1 cellular context compared by ENCODE assay signal in the genomic region with DNA sequence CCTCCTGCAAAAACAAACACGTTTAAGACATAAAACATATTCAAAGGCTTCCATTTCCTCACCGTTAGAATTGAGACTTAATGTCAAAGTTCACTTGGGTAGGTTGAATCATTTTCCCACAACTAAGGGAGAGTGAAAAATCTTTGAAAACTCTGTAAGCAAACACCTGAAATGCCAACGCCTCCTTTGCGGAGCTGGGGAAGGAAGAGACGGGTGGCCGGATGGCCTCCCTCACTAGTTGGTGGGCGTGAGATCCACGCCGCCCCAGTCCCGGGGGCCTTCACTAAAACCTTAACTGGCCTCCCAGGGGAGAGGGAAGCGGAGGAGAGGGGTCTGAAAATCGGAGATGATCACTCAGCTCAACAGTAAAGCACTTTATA.
TF ChIP-seq lines count a peak whose summit lies in the region.

No MANE protein-coding gene starts in this region.

TF ChIP-seq in GM23338, 12 proteins besides CTCF, POLR2A, EP300 and RAD21 (continued from another document):
- TF ChIP-seq ZNF114 (CRISPR knock-in tag; IDR thresholded peaks at IDR 0.05) (no peak), JUNB (IDR thresholded peaks at IDR 0.05; ENCODE audit: unreplicated experiment) (no peak), ZNF331 (CRISPR knock-in tag; IDR thresholded peaks at IDR 0.05; ENCODE audit: low read depth) (no peak), EZH2phosphoT487 (IDR thresholded peaks at IDR 0.05; ENCODE audit: unreplicated experiment) (no peak), POLR2AphosphoS5 (IDR thresholded peaks at IDR 0.05; ENCODE audit: low read depth) (no peak), REST (IDR thresholded peaks at IDR 0.05; ENCODE audit: unreplicated experiment) (no peak), NANOG (IDR thresholded peaks at IDR 0.05; ENCODE audit: borderline replicate concordance) (no peak)
- TF ChIP-seq, protein P1, sequence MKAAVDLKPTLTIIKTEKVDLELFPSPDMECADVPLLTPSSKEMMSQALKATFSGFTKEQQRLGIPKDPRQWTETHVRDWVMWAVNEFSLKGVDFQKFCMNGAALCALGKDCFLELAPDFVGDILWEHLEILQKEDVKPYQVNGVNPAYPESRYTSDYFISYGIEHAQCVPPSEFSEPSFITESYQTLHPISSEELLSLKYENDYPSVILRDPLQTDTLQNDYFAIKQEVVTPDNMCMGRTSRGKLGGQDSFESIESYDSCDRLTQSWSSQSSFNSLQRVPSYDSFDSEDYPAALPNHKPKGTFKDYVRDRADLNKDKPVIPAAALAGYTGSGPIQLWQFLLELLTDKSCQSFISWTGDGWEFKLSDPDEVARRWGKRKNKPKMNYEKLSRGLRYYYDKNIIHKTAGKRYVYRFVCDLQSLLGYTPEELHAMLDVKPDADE (IDR thresholded peaks at IDR 0.05): no peak
